In the genomic region with DNA sequence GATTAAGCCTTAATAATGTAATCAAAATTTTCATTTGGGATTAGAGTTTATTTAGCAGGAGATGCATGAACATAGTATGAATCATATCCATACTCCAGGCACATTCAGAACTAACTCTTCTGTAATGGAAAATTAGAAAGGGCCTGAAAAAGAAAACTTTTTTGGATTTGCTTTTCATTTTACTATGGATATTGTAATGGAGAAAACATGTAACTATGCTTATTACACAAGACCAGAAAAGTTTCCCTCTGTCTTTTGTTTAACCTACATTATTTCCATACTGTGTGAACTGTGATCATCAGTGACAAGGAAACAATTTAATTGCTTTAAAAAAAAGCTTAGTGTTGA, we compare ENCODE assay signal across 13 cellular contexts. TPM values are rescaled to one million over a fixed set of nuclear protein-coding genes. Genes with fewer than 3 reads are reported as not detected.
A peak's percentile ranks its signal among the peaks of the same experiment; 100 is the strongest.
DNase-seq lines count a peak whose midpoint lies in the region; ATAC-seq, FAIRE-seq and TF ChIP-seq lines count a peak whose summit lies in the region.
"Had no signal": no experiment of that assay in that cellular context is flagged by ENCODE, and none has a peak within 500 bp of the region (broad histone marks: within the 10 kb centered on the region; RNA-seq: fewer than 3 reads in every experiment).

No MANE protein-coding gene starts in this region.

- H3K4me1 ChIP-seq in K562 (replicated peaks in 1 of 2; ENCODE audit: control insufficient read depth in 2 of 2, insufficient read depth in 2 of 2, low read length in 2 of 2) = peaks cover 3 to 33% of the 10 kb centered on the region in 2 experiments; a peak in 4 of 5 replicates
- H3K4me1 ChIP-seq in uterus = peaks cover 0 to 4% of the 10 kb centered on the region in 2 donors
- H3K4me1 ChIP-seq: BLaER1 had no signal

- TF ChIP-seq POLR2A in K562 (conservative IDR thresholded peaks at IDR 0.05) (no peak), uterus (IDR thresholded peaks at IDR 0.05) (no peak)

- H3K79me2 ChIP-seq in K562 (ENCODE audit: control insufficient read depth, insufficient read depth, low read length) = peaks cover 36% of the 10 kb centered on the region

- no peak for TF ChIP-seq EP300 in K562 (IDR thresholded peaks at IDR 0.05; ENCODE audit: low read length)

- no TSS peak for BruUV-seq in K562 (replicated peaks; lab: Mats Ljungman, UMichigan)

- no peak overlapping the region for H3K4me3 ChIP-seq in K562
- H3K4me3 ChIP-seq in uterus = no peak overlapping the region
- H3K4me3 ChIP-seq: BLaER1 had no signal

- TF ChIP-seq RAD21 in K562 (CRISPR knock-in tag; conservative IDR thresholded peaks at IDR 0.05 in 1 of 2, IDR thresholded peaks at IDR 0.05 in 1 of 2) = no peak

- no peak overlapping the region for H3K4me2 ChIP-seq in K562 (ENCODE audit: insufficient read depth, low read length)
- H3K4me2 ChIP-seq: BLaER1 had no signal

- H3K9me3 ChIP-seq in K562 (replicated peaks; ENCODE audit: control insufficient read depth, insufficient read depth, low read depth, low read length) = no peaks in the 10 kb centered on the region
- no peaks in the 10 kb centered on the region for H3K9me3 ChIP-seq in uterus
- H3K9me3 ChIP-seq: BLaER1 had no signal

- no peak overlapping the region for H3K9ac ChIP-seq in K562 (ENCODE audit: insufficient read depth in 1 of 2, low read depth in 2 of 2, low read length in 2 of 2)
- H3K9ac ChIP-seq: BLaER1 had no signal

- in situ Hi-C loops in K562 (cut with MboI) = no loop called here

- no peak for FAIRE-seq in K562 (lab: Jason Lieb, UNC)
- FAIRE-seq: endometrium had no signal

- H3K9me3 Mint-ChIP-seq in stimulated activated naive CD8-positive, alpha-beta T cell treated with anti-CD3 and anti-CD28 coated beads, Interleukin-15, Interleukin-2, amounts not matched to agents 100 ng/mL and 50 ng/mL, for 24 hours = no peaks in the 10 kb centered on the region
- no peaks in the 10 kb centered on the region for H3K9me3 Mint-ChIP-seq in memory B cell
- H3K9me3 Mint-ChIP-seq: activated naive CD4-positive, alpha-beta T cell treated with anti-CD3 and anti-CD28 coated beads, Interleukin-2, amount 10 ng/mL, durations not matched to agents 7 days and 5 days had no signal

- H3K27me3 ChIP-seq in K562 (ENCODE audit: control insufficient read depth in 2 of 2, insufficient read depth in 2 of 2, low read length in 2 of 2) (no peaks in the 10 kb centered on the region), uterus (no peaks in the 10 kb centered on the region)
- H3K27me3 ChIP-seq: BLaER1 had no signal

- CTCF ChIA-PET in K562 (lab: Yijun Ruan, JAX; ENCODE audit: low intra/inter-chr PET ratio) = no interaction called here

- H2AFZ ChIP-seq in K562 (ENCODE audit: low read depth, low read length) = no peak overlapping the region

- peaks cover 13% of the 10 kb centered on the region for H4K20me1 ChIP-seq in K562 (replicated peaks; ENCODE audit: control insufficient read depth, insufficient read depth, low read length)
- H4K20me1 ChIP-seq: BLaER1 had no signal

- TF ChIP-seq CTCF in K562 (IDR thresholded peaks at IDR 0.05 in 2 of 3, conservative IDR thresholded peaks at IDR 0.05 in 1 of 3; ENCODE audit: insufficient read depth in 2 of 3, low read depth in 1 of 3, low read length in 3 of 3) (no peak), uterus (IDR thresholded peaks at IDR 0.05) (no peak)

- H3K36me3 ChIP-seq in K562 (ENCODE audit: control insufficient read depth, insufficient read depth, low read length) (0 out of 3 replicates have a peak, but pooled peaks cover 2% of the 10 kb centered on the region), uterus (no peaks in the 10 kb centered on the region)
- H3K36me3 ChIP-seq: BLaER1 had no signal

- peak overlapping the region; percentile 86 for H3K27ac Mint-ChIP-seq in stimulated activated naive CD8-positive, alpha-beta T cell treated with anti-CD3 and anti-CD28 coated beads, Interleukin-15, Interleukin-2, amounts not matched to agents 100 ng/mL and 50 ng/mL, for 24 hours
- peak overlapping the region; percentile 82 for H3K27ac Mint-ChIP-seq in memory B cell
- H3K27ac Mint-ChIP-seq: activated naive CD4-positive, alpha-beta T cell treated with anti-CD3 and anti-CD28 coated beads, Interleukin-2, amount 10 ng/mL, durations not matched to agents 7 days and 5 days had no signal

- H3K4me1 Mint-ChIP-seq in stimulated activated naive CD8-positive, alpha-beta T cell treated with anti-CD3 and anti-CD28 coated beads, Interleukin-15, Interleukin-2, amounts not matched to agents 100 ng/mL and 50 ng/mL, for 24 hours (ENCODE audit: low read depth) = peaks cover 90% of the 10 kb centered on the region
- peaks cover 40% of the 10 kb centered on the region for H3K4me1 Mint-ChIP-seq in memory B cell

- no peak for ATAC-seq in stimulated activated naive CD8-positive, alpha-beta T cell treated with anti-CD3 and anti-CD28 coated beads, Interleukin-15, Interleukin-2, amounts not matched to agents 100 U/mL and 50 U/mL, for 24 hours
- ATAC-seq in K562 (no peak), memory B cell (ENCODE audit: low read depth) (no peak)
- ATAC-seq: activated CD4-positive, CD25-positive, alpha-beta regulatory T cell treated with anti-CD3 and anti-CD28 coated beads, Interleukin-2, amount 50 U/mL, for 24 hours had no signal

- H3K4me3 Mint-ChIP-seq in stimulated activated naive CD8-positive, alpha-beta T cell treated with anti-CD3 and anti-CD28 coated beads, Interleukin-15, Interleukin-2, amounts not matched to agents 100 ng/mL and 50 ng/mL, for 24 hours = no peak overlapping the region
- no peak overlapping the region for H3K4me3 Mint-ChIP-seq in memory B cell
- H3K4me3 Mint-ChIP-seq: activated naive CD4-positive, alpha-beta T cell treated with anti-CD3 and anti-CD28 coated beads, Interleukin-2, amount 10 ng/mL, durations not matched to agents 7 days and 5 days had no signal

- H3K9me1 ChIP-seq in K562 (ENCODE audit: control insufficient read depth, insufficient read depth, low read length) = no peaks in the 10 kb centered on the region

- POLR2A ChIA-PET in K562 (lab: Yijun Ruan, JAX) = interaction anchor here (0.6 to 2.0 kb wide), 5 partner anchors 13 to 398 kb away, joined by 3 to 10 read pairs (median 4); partner anchors contain the start of gene TES

- no peak overlapping the region for H3K27ac ChIP-seq in K562 (ENCODE audit: extremely low read depth, low read depth, low read length)
- peak overlapping the region; percentile 88 to 96 for H3K27ac ChIP-seq in uterus
- H3K27ac ChIP-seq: BLaER1 had no signal

- H3K36me3 Mint-ChIP-seq in stimulated activated naive CD8-positive, alpha-beta T cell treated with anti-CD3 and anti-CD28 coated beads, Interleukin-15, Interleukin-2, amounts not matched to agents 100 ng/mL and 50 ng/mL, for 24 hours (ENCODE audit: low read depth) = peaks cover 9% of the 10 kb centered on the region
- peaks cover 3% of the 10 kb centered on the region for H3K36me3 Mint-ChIP-seq in memory B cell

- intact Hi-C loops in K562 (cut with micrococcal nuclease) = no loop called here
- intact Hi-C loops in uterus (cut with DNase I; ENCODE audit: low total_unique reads) = no loop called here

- H3K27me3 Mint-ChIP-seq in stimulated activated naive CD8-positive, alpha-beta T cell treated with anti-CD3 and anti-CD28 coated beads, Interleukin-15, Interleukin-2, amounts not matched to agents 100 ng/mL and 50 ng/mL, for 24 hours = no peaks in the 10 kb centered on the region
- H3K27me3 Mint-ChIP-seq in memory B cell = no peaks in the 10 kb centered on the region
- H3K27me3 Mint-ChIP-seq: activated naive CD4-positive, alpha-beta T cell treated with anti-CD3 and anti-CD28 coated beads, Interleukin-2, amount 10 ng/mL, durations not matched to agents 7 days and 5 days had no signal

- DNase-seq in stimulated activated naive CD8-positive, alpha-beta T cell treated with anti-CD3 and anti-CD28 coated beads, Interleukin-15, Interleukin-2, amounts not matched to agents 100 U/mL and 50 U/mL, for 24 hours = no peak
- DNase-seq in K562 (ENCODE audit: extremely low read depth in 1 of 4, low spot score in 3 of 4) = no peak
- no peak for DNase-seq in memory B cell (ENCODE audit: low spot score in 2 of 2)
- no peak for DNase-seq in uterus
- no peak for DNase-seq in NCI-H82 (lab: John Stamatoyannopoulos, UW)
- DNase-seq in NCI-H1436 (lab: John Stamatoyannopoulos, UW) = no peak
- no peak for DNase-seq in midbrain (lab: John Stamatoyannopoulos, UW)
- DNase-seq: activated naive CD4-positive, alpha-beta T cell treated with anti-CD3 and anti-CD28 coated beads, Interleukin-2, amount 10 ng/mL, durations not matched to agents 7 days and 5 days; stimulated activated CD4-positive, alpha-beta T cell treated with anti-CD3 and anti-CD28 coated beads, Interleukin-2, amount 100 ng/mL, for 24 hours had no signal

TF ChIP-seq in K562, 482 proteins besides CTCF, POLR2A, EP300 and RAD21:
- TF ChIP-seq POLR2H (tag; IDR thresholded peaks at IDR 0.05; ENCODE audit: low read depth) (0 out of 2 replicates have a peak, but pooled peaks have one; percentile 18), NFATC3 (IDR thresholded peaks at IDR 0.05) (no peak), MAX (CRISPR knock-in tag; IDR thresholded peaks at IDR 0.05) (no peak), HIVEP1 (CRISPR knock-in tag; IDR thresholded peaks at IDR 0.05) (no peak)

RNA-seq across cellular contexts. Expression of gene TES, which starts 22.0 kb away (rescaled TPM):
- total RNA-seq in K562 (2011; cell fraction: chromatin; rRNA removed; ENCODE audit: low replicate concordance) = 19.0 and 47.8 TPM in 2 replicates
- 12.1 and 15.0 TPM in 2 replicates for total RNA-seq in K562 (2011; cell fraction: nucleolus; rRNA removed)
- 20.7 and 21.8 TPM in 2 replicates for total RNA-seq in K562 (2011; cell fraction: nucleoplasm; rRNA removed)
- 57.6 and 61.6 TPM in 2 replicates for total RNA-seq in K562 (2014; rRNA removed)
- total RNA-seq in K562 (2014; rRNA removed; fragmentation: Illumina TruSeq; extraction: Trizol) = 53.8 and 61.6 TPM in 2 replicates
- total RNA-seq in K562 (2015; rRNA removed; fragmentation: Illumina TruSeq; extraction: Trizol) = 40.9 and 43.8 TPM in 2 replicates
- total RNA-seq in K562 (2021) = 52.1 and 58.0 TPM in 2 replicates
- 34.3 and 41.7 TPM in 2 replicates for polyA plus RNA-seq in K562 (2011; rRNA removed)
- polyA plus RNA-seq in K562 (2011; cell fraction: cytosol; rRNA removed) = 13.8 and 21.1 TPM in 2 replicates
- polyA plus RNA-seq in K562 (2011; cell fraction: nucleus; rRNA removed) = 18.6 and 49.8 TPM in 2 replicates
- polyA plus RNA-seq in K562 (2012) = 49.7 and 119 TPM in 2 replicates
- polyA plus RNA-seq in K562 (2014; fragmentation: Illumina TruSeq; extraction: Trizol) = 54.6 and 56.3 TPM in 2 replicates
- 10 to 100 TPM; 20.7 to 26.3 TPM for polyA plus RNA-seq in K562 (2014; fragmentation: Nextera tagmentation; extraction: Ambion mirVana)
- polyA plus RNA-seq in K562 (2014; rRNA removed) = 56.1 and 57.7 TPM in 2 replicates
- polyA minus RNA-seq in K562 (2011; rRNA and poly(A)+ RNA removed) = 27.7 and 33.4 TPM in 2 replicates
- polyA minus RNA-seq in K562 (2011; cell fraction: cytosol; rRNA and poly(A)+ RNA removed) = 11.3 and 15.4 TPM in 2 replicates
- polyA minus RNA-seq in K562 (2011; cell fraction: nucleus; rRNA and poly(A)+ RNA removed) = 7.0 and 26.5 TPM in 2 replicates
- 100 to 1,000 TPM; 115 to 189 (median 146) TPM for total RNA-seq in uterus
